21 cellular contexts compared by ENCODE assay signal in the genomic region with DNA sequence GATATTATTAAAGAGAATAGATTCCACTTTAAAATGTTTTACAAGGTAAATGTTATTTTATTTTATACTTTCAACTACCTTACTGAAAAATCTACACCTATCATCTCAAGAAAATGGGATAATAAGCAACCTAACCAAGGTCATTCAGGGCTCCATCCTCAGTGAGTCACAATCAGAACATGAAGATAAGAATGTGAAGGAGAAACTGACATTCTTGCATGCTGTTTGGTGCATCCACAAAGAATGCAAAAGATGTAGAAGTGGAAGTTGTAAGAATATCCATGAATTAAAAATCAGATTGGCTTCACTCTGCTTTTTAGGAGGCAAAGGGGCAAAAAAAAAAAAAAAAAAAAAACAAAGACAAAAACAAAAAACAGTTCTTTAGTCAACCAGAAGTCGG. TPM values are rescaled to one million over a fixed set of nuclear protein-coding genes. Genes with fewer than 3 reads are reported as not detected.
DNase-seq lines count a peak whose midpoint lies in the region; ATAC-seq and FAIRE-seq lines count a peak whose summit lies in the region.
"Had no signal": no experiment of that assay in that cellular context is flagged by ENCODE, and none has a peak within 500 bp of the region (broad histone marks: within the 10 kb centered on the region; RNA-seq: fewer than 3 reads in every experiment).

No MANE protein-coding gene starts in this region.

- peak; percentile 36 for DNase-seq in Daoy (ENCODE audit: low read depth)
- DNase-seq in M059J (ENCODE audit: low read depth) = peak; percentile 55
- peak; percentile 41 for DNase-seq in dedifferentiated amniotic fluid mesenchymal stem cell (ENCODE audit: extremely low spot score)
- peak; percentile 59 for DNase-seq in non-pigmented ciliary epithelial cell (ENCODE audit: low read depth)
- DNase-seq in NCI-H1417 (lab: John Stamatoyannopoulos, UW) = no peak
- no peak for DNase-seq in HTR-8/SVneo (ENCODE audit: insufficient read length, low spot score)
- DNase-seq: activated CD4-positive, CD25-positive, alpha-beta regulatory T cell treated with anti-CD3 and anti-CD28 coated beads, Interleukin-2, amount 50 U/mL, for 72 hours; activated T-cell treated with anti-CD3 and anti-CD28 coated beads, Interleukin-2, amount 50 U/mL, for 4 hours; BE2C; body of pancreas; Caco-2; cortex of kidney; islet precursor cell; lower lobe of right lung; NCI-H526 treated with DMSO at 0.1 percent for 48 hours; retina; stimulated activated CD4-positive, alpha-beta T cell treated with anti-CD3 and anti-CD28 coated beads, Interleukin-4, amount 100 ng/mL, for 4 hours; stimulated activated naive CD8-positive, alpha-beta T cell treated with anti-CD3 and anti-CD28 coated beads, Interleukin-15, amount 100 ng/mL, for 72 hours; transverse colon had no signal

- ATAC-seq in GM18858 (IDR thresholded peaks at IDR 0.05; ENCODE audit: unreplicated experiment) (no peak), HG03108 (IDR thresholded peaks at IDR 0.05; ENCODE audit: unreplicated experiment) (no peak)
- ATAC-seq: activated T-cell treated with anti-CD3 and anti-CD28 coated beads, Interleukin-2, amount 50 U/mL, for 4 hours; body of pancreas; lower lobe of right lung; stimulated activated naive CD8-positive, alpha-beta T cell treated with anti-CD3 and anti-CD28 coated beads, Interleukin-15, amount 100 ng/mL, for 72 hours had no signal

- FAIRE-seq in HTR-8/SVneo (lab: Jason Lieb, UNC) = no peak

RNA-seq across cellular contexts. Expression of a gene that starts 6.5 kb away (rescaled TPM):
- total RNA-seq in Daoy (2014; rRNA removed; shearing (Covaris generic)) = 20.4 and 22.7 TPM in 2 replicates
- total RNA-seq in M059J (2014; rRNA removed; shearing (Covaris generic)) = 9.7 and 12.9 TPM in 2 replicates

Comparison
In these comparisons a context has a peak if more than half of its experiments do, and no peak if none do; other contexts are left out.
1. DNase-seq: peak in Daoy (single experiment), M059J (single experiment), dedifferentiated amniotic fluid mesenchymal stem cell (single experiment) and non-pigmented ciliary epithelial cell (single experiment); none in NCI-H1417 (0 of 3) and HTR-8/SVneo (single experiment).